Comparison of ENCODE assay signal across 10 cellular contexts in genomic region chr7:17275749-17276671, GRCh38. TPM values are rescaled to one million over a fixed set of nuclear protein-coding genes. Genes with fewer than 3 reads are reported as not detected.
DNase-seq lines count a peak whose midpoint lies in the region; ATAC-seq, FAIRE-seq and TF ChIP-seq lines count a peak whose summit lies in the region.
"Had no signal": no experiment of that assay in that cellular context is flagged by ENCODE, and none has a peak within 500 bp of the region (broad histone marks: within the 10 kb centered on the region; RNA-seq: fewer than 3 reads in every experiment).

No MANE protein-coding gene starts in this region.

- no peaks in the 10 kb centered on the region for H3K27me3 ChIP-seq in astrocyte (ENCODE audit: insufficient read depth, low read length)
- no peaks in the 10 kb centered on the region for H3K27me3 ChIP-seq in suprapubic skin
- H3K27me3 ChIP-seq in CD4-positive, alpha-beta T cell (ENCODE audit: control insufficient read depth, insufficient read depth, low read length), result no peaks in the 10 kb centered on the region
- H3K27me3 ChIP-seq in spleen (replicated peaks in 1 of 7), result no peaks in the 10 kb centered on the region
- H3K27me3 ChIP-seq: neutrophil had no signal

- WGBS in suprapubic skin, result 32% methylated on average over 4 of the region's 4 CpGs
- 76 to 91% (median 81%) methylated on average over 4 of the region's 4 CpGs for WGBS in spleen, 5 donors

- H3K4me1 ChIP-seq in astrocyte (ENCODE audit: insufficient read depth, low read length) (peaks cover 28% of the 10 kb centered on the region), suprapubic skin (peaks cover 31% of the 10 kb centered on the region), spleen (peaks cover 0 to 9% (median 1%) of the 10 kb centered on the region in 6 donors)

- no peaks in the 10 kb centered on the region for H3K79me2 ChIP-seq in astrocyte (ENCODE audit: insufficient read depth, low read length)

- no peak for ATAC-seq in CD4-positive, alpha-beta T cell (ENCODE audit: poor library complexity)
- ATAC-seq in HG03135 (IDR thresholded peaks at IDR 0.05; ENCODE audit: unreplicated experiment), result no peak

- TF ChIP-seq EP300 in suprapubic skin (IDR thresholded peaks at IDR 0.05), result no peak

- H3K4me3 Mint-ChIP-seq in astrocyte (ENCODE audit: unreplicated experiment), result no peak overlapping the region
- H3K4me3 Mint-ChIP-seq in CD4-positive, alpha-beta T cell, result no peak overlapping the region

- H4K20me1 ChIP-seq in astrocyte (ENCODE audit: insufficient read depth, low read length), result no peaks in the 10 kb centered on the region

- no peak overlapping the region for H2AFZ ChIP-seq in astrocyte (ENCODE audit: low read depth, low read length)

- peak overlapping the region; percentile 91 for H3K27ac ChIP-seq in astrocyte (ENCODE audit: low read depth, low read length)
- peak overlapping the region; percentile 52 for H3K27ac ChIP-seq in suprapubic skin
- no peak overlapping the region for H3K27ac ChIP-seq in CD4-positive, alpha-beta T cell (ENCODE audit: low read depth, low read length)
- H3K27ac ChIP-seq in spleen, result peak overlapping the region in 1 of 8 donors; percentile 17
- H3K27ac ChIP-seq: neutrophil, VCaP had no signal

- H3K4me1 Mint-ChIP-seq in astrocyte (ENCODE audit: low read depth, unreplicated experiment), result peaks cover 20% of the 10 kb centered on the region
- peaks cover 12% of the 10 kb centered on the region for H3K4me1 Mint-ChIP-seq in CD4-positive, alpha-beta T cell (ENCODE audit: low read depth)

- H3K36me3 Mint-ChIP-seq in astrocyte (ENCODE audit: low read depth, unreplicated experiment), result peaks cover 2% of the 10 kb centered on the region
- H3K36me3 Mint-ChIP-seq in CD4-positive, alpha-beta T cell (ENCODE audit: low read depth), result no peaks in the 10 kb centered on the region

- peak; percentile 99 for FAIRE-seq in astrocyte (lab: Jason Lieb, UNC)

- H3K9me3 ChIP-seq in astrocyte (ENCODE audit: insufficient read depth, low read depth, low read length) (peaks cover 3% of the 10 kb centered on the region), suprapubic skin (peaks cover 1% of the 10 kb centered on the region), spleen (peaks cover 0 to 13% (median 4%) of the 10 kb centered on the region in 8 donors)
- H3K9me3 ChIP-seq in CD4-positive, alpha-beta T cell (ENCODE audit: control insufficient read depth, low read length), result no peaks in the 10 kb centered on the region
- H3K9me3 ChIP-seq: neutrophil had no signal

- DNase-seq in HT1080 (ENCODE audit: low read depth), result peak; percentile 67
- DNase-seq in astrocyte (ENCODE audit: low read depth), result peak; percentile 98
- peak; percentile 48 for DNase-seq in hepatic stellate cell (ENCODE audit: low spot score)
- no peak for DNase-seq in suprapubic skin (ENCODE audit: low spot score in 2 of 2)
- DNase-seq in NCI-H1694 (lab: John Stamatoyannopoulos, UW), result no peak
- no peak for DNase-seq in CD4-positive, alpha-beta T cell
- no peak for DNase-seq in spleen

- peaks cover 9% of the 10 kb centered on the region for H3K9me3 Mint-ChIP-seq in astrocyte (ENCODE audit: unreplicated experiment)
- peaks cover 4% of the 10 kb centered on the region for H3K9me3 Mint-ChIP-seq in CD4-positive, alpha-beta T cell

- H3K4me3 ChIP-seq in astrocyte (ENCODE audit: insufficient read depth, low read depth, low read length) (no peak overlapping the region), suprapubic skin (no peak overlapping the region), spleen (no peak overlapping the region)

- POLR2A ChIA-PET in CD4-positive, alpha-beta T cell (lab: Charles Lee), result no interaction called here

- no peaks in the 10 kb centered on the region for H3K36me3 ChIP-seq in astrocyte (ENCODE audit: insufficient read depth, low read length)
- H3K36me3 ChIP-seq in suprapubic skin, result no peaks in the 10 kb centered on the region
- no peaks in the 10 kb centered on the region for H3K36me3 ChIP-seq in spleen
- H3K36me3 ChIP-seq: neutrophil had no signal

- CTCF ChIA-PET in CD4-positive, alpha-beta T cell (lab: Charles Lee), result interaction anchor here (0.8 kb wide), 1 partner anchor 24 kb away, joined by 3 read pairs; no protein-coding TSS in a partner anchor

- no peak for TF ChIP-seq POLR2A in suprapubic skin (IDR thresholded peaks at IDR 0.05)
- no peak for TF ChIP-seq POLR2A in spleen (IDR thresholded peaks at IDR 0.05)

- TF ChIP-seq CTCF in astrocyte (IDR thresholded peaks at IDR 0.05; ENCODE audit: insufficient read depth, low read depth, low read length) (no peak), suprapubic skin (IDR thresholded peaks at IDR 0.05) (no peak), spleen (IDR thresholded peaks at IDR 0.05 in 8 of 11, conservative IDR thresholded peaks at IDR 0.05 in 3 of 11) (no peak)
- TF ChIP-seq CTCF in CD4-positive, alpha-beta T cell (IDR thresholded peaks at IDR 0.05), result no peak

- peak overlapping the region; percentile 96 for H3K27ac Mint-ChIP-seq in astrocyte (ENCODE audit: unreplicated experiment)
- no peak overlapping the region for H3K27ac Mint-ChIP-seq in CD4-positive, alpha-beta T cell

- peak overlapping the region; percentile 72 for H3K4me2 ChIP-seq in astrocyte (ENCODE audit: low read length)

- intact Hi-C loops in CD4-positive, alpha-beta T cell (cut with DNase I, micrococcal nuclease), result no loop called here
- intact Hi-C loops in spleen (cut with DNase I; ENCODE audit: low total_unique reads), result no loop called here

- no peaks in the 10 kb centered on the region for H3K27me3 Mint-ChIP-seq in astrocyte (ENCODE audit: low read depth, unreplicated experiment)
- H3K27me3 Mint-ChIP-seq in CD4-positive, alpha-beta T cell, result no peaks in the 10 kb centered on the region

- peak overlapping the region; percentile 61 for H3K9ac ChIP-seq in astrocyte (ENCODE audit: low read length)

RNA-seq across cellular contexts. Expression of gene AHR, which starts 22.4 kb away (rescaled TPM):
- 20.0 and 21.7 TPM in 2 replicates for total RNA-seq in HT1080 (2014; rRNA removed; shearing (Covaris generic))
- 9.5 and 13.4 TPM in 2 replicates for polyA plus RNA-seq in HT1080 (2015; cell fraction: cytosol; rRNA removed)
- polyA plus RNA-seq in HT1080 (2015; cell fraction: nucleus; rRNA removed), result 23.2 and 24.2 TPM in 2 replicates
- total RNA-seq in astrocyte (40.4 and 48.1 TPM in 2 replicates), suprapubic skin (100 to 1,000 TPM in 3 of 4 donors, 10 to 100 TPM in 1; 93.1 to 145 (median 122) TPM), spleen (10 to 100 TPM; 49.2 to 95.9 (median 75.7) TPM)
- total RNA-seq in CD4-positive, alpha-beta T cell, result 10 to 100 TPM; 95.2 to 95.7 TPM
- 10 to 100 TPM in 1 of 3 donors, 1 to 10 TPM in 2; 7.4 to 11.4 (median 8.1) TPM for polyA plus RNA-seq in spleen

Comparison
In these comparisons a context has a peak if more than half of its experiments do, and no peak if none do; other contexts are left out.
1. DNase-seq: peak in HT1080 (single experiment), astrocyte (single experiment) and hepatic stellate cell (single experiment); none in suprapubic skin (0 of 2), NCI-H1694 (single experiment), CD4-positive, alpha-beta T cell (0 of 10) and spleen (single experiment).